1 cellular context compared by ENCODE assay signal in genomic region chr9:20524776-20525175, GRCh38.
TF ChIP-seq lines count a peak whose summit lies in the region.

No MANE protein-coding gene starts in this region.

TF ChIP-seq in Ishikawa, 13 proteins besides CTCF, POLR2A, EP300 and RAD21 (continued from another document):
- no peak for TF ChIP-seq REST (IDR thresholded peaks at IDR 0.05; ENCODE audit: low read depth)
- no peak for TF ChIP-seq TEAD4 (IDR thresholded peaks at IDR 0.05)
